ENCODE assay signal across 8 cellular contexts in the genomic region with DNA sequence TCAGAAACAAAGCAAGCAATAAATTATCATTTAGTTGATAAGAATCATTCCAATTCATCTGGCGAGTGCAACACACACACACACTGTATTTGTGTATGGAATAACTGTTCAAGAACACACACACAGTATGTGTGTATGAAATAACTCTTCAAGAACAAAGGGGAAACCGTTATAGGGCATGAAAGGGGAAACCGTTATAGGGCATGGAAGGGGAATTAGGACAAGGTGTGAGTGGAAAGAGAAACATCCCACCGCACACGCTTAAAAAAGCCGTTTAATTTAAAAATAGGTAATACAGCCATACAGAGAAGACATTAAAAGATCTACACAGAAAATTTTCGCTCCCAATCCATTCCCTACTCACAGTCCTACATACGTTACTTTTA. TPM values are rescaled to one million over a fixed set of nuclear protein-coding genes. Genes with fewer than 3 reads are reported as not detected.
A peak's percentile ranks its signal among the peaks of the same experiment; 100 is the strongest.
DNase-seq lines count a peak whose midpoint lies in the region; ATAC-seq and TF ChIP-seq lines count a peak whose summit lies in the region.

No MANE protein-coding gene starts in this region.

- CTCF ChIA-PET in OCI-LY7 (lab: Charles Lee; ENCODE audit: unreplicated experiment): no interaction called here

- no peaks in the 10 kb centered on the region for H3K9me2 ChIP-seq in OCI-LY7 (ENCODE audit: insufficient read depth, low read length)

- peaks cover 16% of the 10 kb centered on the region; the same call in 1 of the 2 replicates for H4K20me1 ChIP-seq in OCI-LY7 (ENCODE audit: insufficient read depth, low read length)

- peaks cover 4% of the 10 kb centered on the region for H3K9me3 ChIP-seq in OCI-LY7 (ENCODE audit: low read length)

- H3K27ac ChIP-seq in OCI-LY7 (ENCODE audit: low read depth, low read length, poor library complexity, severe bottlenecking) (peak overlapping the region; percentile 22), epithelial cell of prostate (peak overlapping the region; percentile 80), rectal smooth muscle tissue (ENCODE audit: low read depth, low read length) (no peak overlapping the region)

- H3K9ac ChIP-seq in rectal smooth muscle tissue (ENCODE audit: low read length): peak overlapping the region; percentile 22

- POLR2A ChIA-PET in OCI-LY7 (lab: Charles Lee): interaction anchor here (1.8 kb wide), 1 partner anchor 17 kb away, joined by 10 read pairs; no protein-coding TSS in a partner anchor

- TF ChIP-seq CTCF in OCI-LY7 (conservative IDR thresholded peaks at IDR 0.05; ENCODE audit: low read length) (no peak), GM13976 (IDR thresholded peaks at IDR 0.05; ENCODE audit: borderline replicate concordance, control extremely low read depth, extremely low read depth, insufficient read depth, missing control alignments) (no peak)

- H3K27me3 ChIP-seq in rectal smooth muscle tissue (ENCODE audit: control insufficient read depth, insufficient read depth, low read length): no peaks in the 10 kb centered on the region

- H3K4me2 ChIP-seq in OCI-LY7 (ENCODE audit: low read length): peak overlapping the region; percentile 91

- H3K36me3 ChIP-seq in OCI-LY7 (ENCODE audit: insufficient read depth, low read length) (peaks cover 27% of the 10 kb centered on the region), rectal smooth muscle tissue (ENCODE audit: control insufficient read depth, insufficient read depth, low read length) (no peaks in the 10 kb centered on the region)

- ATAC-seq in GM21576 (IDR thresholded peaks at IDR 0.05; ENCODE audit: unreplicated experiment) (peak; percentile 2), GM21526 (IDR thresholded peaks at IDR 0.05; ENCODE audit: low FRiP score, unreplicated experiment) (no peak)

- H2AFZ ChIP-seq in OCI-LY7 (ENCODE audit: low read length): peak overlapping the region; percentile 73

- intact Hi-C loops in OCI-LY7 (cut with micrococcal nuclease; ENCODE audit: unreplicated experiment): loop anchor here (1.0 kb wide), 2 partner anchors 18 to 49 kb away; no protein-coding TSS in a partner anchor

- in situ Hi-C loops in GM13976 (cut with MboI; ENCODE audit: low sequenced_read_pairs, unreplicated experiment): no loop called here

- peaks cover 47% of the 10 kb centered on the region for H3K79me2 ChIP-seq in OCI-LY7 (ENCODE audit: insufficient read depth, low read depth, low read length)

- DNase-seq in OCI-LY7 (ENCODE audit: low spot score) (no peak), epithelial cell of prostate (ENCODE audit: low read depth, low spot score) (no peak), NCI-H2196 treated with DMSO at 0.1 percent for 48 hours (lab: John Stamatoyannopoulos, UW; ENCODE audit: unreplicated experiment) (no peak), NCI-H2029 (lab: John Stamatoyannopoulos, UW) (no peak), GM13976 (ENCODE audit: low spot score) (no peak)

- peaks cover 29% of the 10 kb centered on the region for H3K4me1 ChIP-seq in OCI-LY7 (ENCODE audit: insufficient read depth, low read length, poor library complexity, severe bottlenecking)
- H3K4me1 ChIP-seq in rectal smooth muscle tissue (ENCODE audit: control insufficient read depth, insufficient read depth, low read length): peaks cover 9% of the 10 kb centered on the region

- TSS peak; percentile 97 for BruUV-seq in OCI-LY7 (replicated peaks; lab: Mats Ljungman, UMichigan)

- H3K4me3 ChIP-seq in OCI-LY7 (ENCODE audit: low read depth, low read length, poor library complexity, severe bottlenecking) (peak overlapping the region; percentile 99), rectal smooth muscle tissue (ENCODE audit: low read length) (peak overlapping the region; percentile 70)

RNA-seq across cellular contexts. Expression of gene TSN, which starts 0.6 kb away (rescaled TPM):
- total RNA-seq in OCI-LY7 (2014; rRNA removed; shearing (Covaris generic)): 59.2 and 64.4 TPM in 2 replicates
- total RNA-seq in OCI-LY7 (2022): 98.7 and 102 TPM in 2 replicates

RNA-seq across cellular contexts. Expression of gene NIFK, which starts 18.2 kb away (rescaled TPM):
- 64.1 and 78.1 TPM in 2 replicates for total RNA-seq in OCI-LY7 (2014; rRNA removed; shearing (Covaris generic))
- total RNA-seq in OCI-LY7 (2022): 100 and 107 TPM in 2 replicates
